26 cellular contexts compared by ENCODE assay signal in genomic region chr13:113895436-113895835, GRCh38. TPM values are rescaled to one million over a fixed set of nuclear protein-coding genes. Genes with fewer than 3 reads are reported as not detected.
DNase-seq lines count a peak whose midpoint lies in the region; ATAC-seq, FAIRE-seq and TF ChIP-seq lines count a peak whose summit lies in the region.
"Had no signal": no experiment of that assay in that cellular context is flagged by ENCODE, and none has a peak within 500 bp of the region (broad histone marks: within the 10 kb centered on the region; RNA-seq: fewer than 3 reads in every experiment).

No MANE protein-coding gene starts in this region.

- TF ChIP-seq CTCF in HCT116 (IDR thresholded peaks at IDR 0.05 in 2 of 3, conservative IDR thresholded peaks at IDR 0.05 in 1 of 3; ENCODE audit: borderline replicate concordance in 1 of 3, insufficient read depth in 1 of 3, low read depth in 2 of 3, low read length in 2 of 3) (no peak), fibroblast of villous mesenchyme (IDR thresholded peaks at IDR 0.05; ENCODE audit: insufficient read depth, low read depth, low read length) (no peak), smooth muscle cell (IDR thresholded peaks at IDR 0.05; ENCODE audit: borderline replicate concordance, insufficient read depth, poor library complexity, severe bottlenecking) (no peak), gastrocnemius medialis (IDR thresholded peaks at IDR 0.05 in 4 of 5, conservative IDR thresholded peaks at IDR 0.05 in 1 of 5) (no peak), pancreas (IDR thresholded peaks at IDR 0.05) (no peak), PC-9 (conservative IDR thresholded peaks at IDR 0.05) (no peak)

- no peak for FAIRE-seq in pancreas (lab: Jason Lieb, UNC)
- FAIRE-seq: GM12878, RCC 7860 had no signal

- no peaks in the 10 kb centered on the region for H3F3A ChIP-seq in smooth muscle cell (ENCODE audit: low read depth)
- H3F3A ChIP-seq in PC-9 (ENCODE audit: insufficient read depth, low read depth): peaks cover 15% of the 10 kb centered on the region

- BruUV-seq in HCT116 (replicated peaks; lab: Mats Ljungman, UMichigan): no TSS peak
- no TSS peak for BruUV-seq in PC-9 (replicated peaks; lab: Mats Ljungman, UMichigan)

- H3K36me3 ChIP-seq in HCT116 (ENCODE audit: control insufficient read depth in 1 of 2, insufficient read depth in 2 of 2, low read length in 2 of 2) (no peaks in the 10 kb centered on the region), smooth muscle cell (ENCODE audit: low read depth) (no peaks in the 10 kb centered on the region), gastrocnemius medialis (no peaks in the 10 kb centered on the region), pancreas (no peaks in the 10 kb centered on the region), PC-9 (ENCODE audit: low read depth) (no peaks in the 10 kb centered on the region)
- H3K36me3 ChIP-seq: BLaER1 treated with 17β-estradiol and CSF1 and Interleukin-3, amounts not matched to agents 10 nM and 100 nM had no signal

- H3K4me1 ChIP-seq in HCT116 (ENCODE audit: control insufficient read depth in 1 of 2, insufficient read depth in 2 of 2, low read length in 2 of 2): peaks cover 0 to 20% of the 10 kb centered on the region in 2 experiments; a peak in 3 of 4 replicates
- peaks cover 3% of the 10 kb centered on the region for H3K4me1 ChIP-seq in smooth muscle cell (ENCODE audit: low read depth)
- no peaks in the 10 kb centered on the region for H3K4me1 ChIP-seq in gastrocnemius medialis
- H3K4me1 ChIP-seq in pancreas: no peaks in the 10 kb centered on the region
- peaks cover 29% of the 10 kb centered on the region for H3K4me1 ChIP-seq in PC-9 (replicated peaks; ENCODE audit: insufficient read depth)
- H3K4me1 ChIP-seq: BLaER1 treated with 17β-estradiol and CSF1 and Interleukin-3, amounts not matched to agents 10 nM and 100 nM; Caco-2 had no signal

- H3K27me3 ChIP-seq in HCT116 (ENCODE audit: insufficient read depth, low read length) (no peaks in the 10 kb centered on the region), smooth muscle cell (ENCODE audit: low read depth) (no peaks in the 10 kb centered on the region), gastrocnemius medialis (no peaks in the 10 kb centered on the region), pancreas (no peaks in the 10 kb centered on the region), PC-9 (ENCODE audit: insufficient read depth, low read depth) (no peaks in the 10 kb centered on the region)
- H3K27me3 ChIP-seq: BLaER1 treated with 17β-estradiol and CSF1 and Interleukin-3, amounts not matched to agents 10 nM and 100 nM; MG63; SJSA1 had no signal

- H3K9me2 ChIP-seq in HCT116 (ENCODE audit: insufficient read depth): no peaks in the 10 kb centered on the region
- H3K9me2 ChIP-seq in PC-9 (ENCODE audit: insufficient read depth): no peaks in the 10 kb centered on the region

- H4K20me1 ChIP-seq in HCT116 (ENCODE audit: insufficient read depth): no peaks in the 10 kb centered on the region
- H4K20me1 ChIP-seq in smooth muscle cell (ENCODE audit: low read depth): no peaks in the 10 kb centered on the region
- H4K20me1 ChIP-seq in PC-9 (ENCODE audit: insufficient read depth): no peaks in the 10 kb centered on the region
- H4K20me1 ChIP-seq: BLaER1 treated with 17β-estradiol and CSF1 and Interleukin-3, amounts not matched to agents 10 nM and 100 nM had no signal

- POLR2A ChIA-PET in HCT116 (lab: Charles Lee): no interaction called here
- POLR2A ChIA-PET in PC-9 (lab: Charles Lee; ENCODE audit: unreplicated experiment): no interaction called here

- no peak for TF ChIP-seq POLR2A in HCT116 (IDR thresholded peaks at IDR 0.05; ENCODE audit: borderline replicate concordance, extremely low read depth, insufficient read depth, insufficient read length)
- no peak for TF ChIP-seq POLR2A in gastrocnemius medialis (IDR thresholded peaks at IDR 0.05)

- H3K9me3 ChIP-seq in HCT116 (ENCODE audit: control insufficient read depth in 1 of 2, insufficient read depth in 1 of 2, low read depth in 1 of 2, low read length in 2 of 2): 0 out of 4 replicates have a peak, but pooled peaks cover 0 to 3% of the 10 kb centered on the region in 2 experiments
- no peaks in the 10 kb centered on the region for H3K9me3 ChIP-seq in smooth muscle cell (replicated peaks; ENCODE audit: low read depth)
- no peaks in the 10 kb centered on the region for H3K9me3 ChIP-seq in gastrocnemius medialis
- no peaks in the 10 kb centered on the region for H3K9me3 ChIP-seq in pancreas
- H3K9me3 ChIP-seq in PC-9 (ENCODE audit: insufficient read depth, low read depth): no peaks in the 10 kb centered on the region
- H3K9me3 ChIP-seq: SJSA1 had no signal

- RAD21 ChIA-PET in HCT116 (lab: Charles Lee; ENCODE audit: low non-redundant PET in 1 of 2, low total read pairs in 2 of 2, uncharacterized antibody in 2 of 2, unreplicated experiment in 2 of 2): no interaction called here

- H3K4me2 ChIP-seq in HCT116 (ENCODE audit: low read length) (no peak overlapping the region), smooth muscle cell (no peak overlapping the region), PC-9 (no peak overlapping the region)
- H3K4me2 ChIP-seq: BLaER1 treated with 17β-estradiol and CSF1 and Interleukin-3, amounts not matched to agents 10 nM and 100 nM had no signal

- H3K27ac ChIP-seq in HCT116 (ENCODE audit: low read depth, low read length) (no peak overlapping the region), smooth muscle cell (ENCODE audit: low read depth) (peak overlapping the region; percentile 90), gastrocnemius medialis (no peak overlapping the region), pancreas (no peak overlapping the region), PC-9 (no peak overlapping the region)
- H3K27ac ChIP-seq: BLaER1 treated with 17β-estradiol and CSF1 and Interleukin-3, amounts not matched to agents 10 nM and 100 nM had no signal

- TF ChIP-seq RAD21 in HCT116 (IDR thresholded peaks at IDR 0.05; ENCODE audit: low read depth): no peak

- in situ Hi-C loops in gastrocnemius medialis (cut with MboI; ENCODE audit: low sequenced_read_pairs in 4 of 4): no loop called here

- no peak overlapping the region for H3K4me3 ChIP-seq in HCT116 (replicated peaks in 1 of 2; ENCODE audit: low read depth in 1 of 2, low read length in 2 of 2)
- no peak overlapping the region for H3K4me3 ChIP-seq in fibroblast of villous mesenchyme (ENCODE audit: low read depth, low read length)
- H3K4me3 ChIP-seq in smooth muscle cell: no peak overlapping the region
- no peak overlapping the region for H3K4me3 ChIP-seq in gastrocnemius medialis
- H3K4me3 ChIP-seq in pancreas: no peak overlapping the region
- no peak overlapping the region for H3K4me3 ChIP-seq in PC-9
- H3K4me3 ChIP-seq: BLaER1 treated with 17β-estradiol and CSF1 and Interleukin-3, amounts not matched to agents 10 nM and 100 nM; GM12878; MG63; SJSA1 had no signal

- CTCF ChIA-PET in HCT116 (lab: Charles Lee) (no interaction called here), PC-9 (lab: Charles Lee) (interaction anchor here (0.6 kb wide), 1 partner anchor 484 kb away, joined by 3 read pairs; no protein-coding TSS in a partner anchor)

- no peak for DNase-seq in HCT116 (ENCODE audit: low read depth, low spot score)
- DNase-seq in amniotic epithelial cell (ENCODE audit: low read depth): peak; percentile 92
- DNase-seq in fibroblast of villous mesenchyme (ENCODE audit: low read depth): peak; percentile 66
- DNase-seq in smooth muscle cell (lab: John Stamatoyannopoulos, UW; ENCODE audit: unreplicated experiment): no peak
- DNase-seq in gastrocnemius medialis: no peak
- DNase-seq in pancreas: no peak
- no peak for DNase-seq in PC-9
- DNase-seq: Caco-2; CD4-positive, alpha-beta memory T cell; DMS 273 treated with DMSO at 0.1 percent for 48 hours; DND-41; GOT3; Kasumi-1; MG63; NCI-H1417; NCI-H1694 treated with DMSO at 0.1 percent for 48 hours; NCI-H2081 treated with DMSO at 0.1 percent for 48 hours; NCI-H2171 treated with DMSO at 0.1 percent for 48 hours; NCI-H524 treated with DMSO at 0.1 percent for 48 hours; NCI-H82 had no signal

- H3K9ac ChIP-seq in HCT116 (ENCODE audit: low read length) (no peak overlapping the region), smooth muscle cell (ENCODE audit: low read depth) (no peak overlapping the region)
- H3K9ac ChIP-seq: BLaER1 treated with 17β-estradiol and CSF1 and Interleukin-3, amounts not matched to agents 10 nM and 100 nM had no signal

- H2AFZ ChIP-seq in HCT116 (ENCODE audit: low read depth, low read length, poor library complexity, severe bottlenecking): peak overlapping the region; percentile 65
- H2AFZ ChIP-seq in smooth muscle cell (ENCODE audit: low read depth): peak overlapping the region; percentile 4
- H2AFZ ChIP-seq in PC-9: no peak overlapping the region

- WGBS in smooth muscle cell (ENCODE audit: low lambda C conversion rate): 89% methylated on average over 1 of the region's 1 CpG
- WGBS in pancreas, 2 donors: 59 to 82% methylated on average over 1 of the region's 1 CpG

- H3K79me2 ChIP-seq in HCT116 (ENCODE audit: insufficient read depth, low read length): no peaks in the 10 kb centered on the region
- H3K79me2 ChIP-seq in smooth muscle cell (ENCODE audit: low read depth): no peaks in the 10 kb centered on the region
- no peaks in the 10 kb centered on the region for H3K79me2 ChIP-seq in PC-9 (ENCODE audit: low read depth)

- no peak for ATAC-seq in HCT116
- ATAC-seq in gastrocnemius medialis: no peak
- no peak for ATAC-seq in pancreas
- ATAC-seq: GM12878, Right ventricle myocardium inferior had no signal

- intact Hi-C loops in HCT116 (cut with micrococcal nuclease) (no loop called here), gastrocnemius medialis (cut with DNase I; ENCODE audit: low total_unique reads) (no loop called here), pancreas (cut with DNase I) (no loop called here), PC-9 (cut with micrococcal nuclease; ENCODE audit: unreplicated experiment) (loop anchor here (5.0 kb wide), 1 partner anchor 52 kb away; no protein-coding TSS in a partner anchor)

TF ChIP-seq in HCT116, 20 proteins besides CTCF, POLR2A, EP300 and RAD21 (continues in another document):
- TF ChIP-seq EZH2phosphoT487 (IDR thresholded peaks at IDR 0.05; ENCODE audit: borderline replicate concordance): no peak
- no peak for TF ChIP-seq JUND (IDR thresholded peaks at IDR 0.05)
- TF ChIP-seq ELF1 (IDR thresholded peaks at IDR 0.05; ENCODE audit: borderline replicate concordance, low read depth): no peak
- no peak for TF ChIP-seq SIN3A (IDR thresholded peaks at IDR 0.05; ENCODE audit: low read depth)
- TF ChIP-seq FOSL1 (IDR thresholded peaks at IDR 0.05; ENCODE audit: low read depth): no peak

RNA-seq across cellular contexts. Expression of gene GAS6, which starts 31.6 kb away (rescaled TPM):
- total RNA-seq in HCT116 (2021; ENCODE audit: unreplicated experiment) (49.4 TPM), fibroblast of villous mesenchyme (172 and 216 TPM in 2 replicates), smooth muscle cell (21.7 and 25.6 TPM in 2 replicates), gastrocnemius medialis (100 to 1,000 TPM in 1 of 4 donors, 10 to 100 TPM in 3; 68.6 to 122 (median 86.3) TPM), pancreas (10 to 100 TPM; 24.3 to 68.8 (median 38.6) TPM), PC-9 (2021) (92.9 and 93.8 TPM in 2 replicates)
- 48.8 and 55.5 TPM in 2 replicates for polyA plus RNA-seq in HCT116 (2012)
- polyA plus RNA-seq in smooth muscle cell (45.2 and 58.5 TPM in 2 replicates), pancreas (100 to 1,000 TPM in 1 of 2 donors, 10 to 100 TPM in 1; 98.0 to 124 TPM)
- total RNA-seq: OCI-LY7 had no signal

Comparison
In these comparisons a context has a peak if more than half of its experiments do, and no peak if none do; other contexts are left out.
1. DNase-seq: peak in amniotic epithelial cell (single experiment) and fibroblast of villous mesenchyme (single experiment); none in HCT116 (single experiment), smooth muscle cell (single experiment), gastrocnemius medialis (0 of 2), pancreas (0 of 6) and PC-9 (0 of 2).